Comparison of ENCODE assay signal across 14 cellular contexts in genomic region chr17:57021226-57021940, GRCh38. TPM values are rescaled to one million over a fixed set of nuclear protein-coding genes. Genes with fewer than 3 reads are reported as not detected.
DNase-seq lines count a peak whose midpoint lies in the region; ATAC-seq and TF ChIP-seq lines count a peak whose summit lies in the region.
"Had no signal": no experiment of that assay in that cellular context is flagged by ENCODE, and none has a peak within 500 bp of the region (broad histone marks: within the 10 kb centered on the region; RNA-seq: fewer than 3 reads in every experiment).

No MANE protein-coding gene starts in this region.

- peak overlapping the region; percentile 53 for H3K27ac ChIP-seq in VCaP
- H3K27ac ChIP-seq in left lung = peak overlapping the region in 1 of 2 donors; percentile 33
- H3K27ac ChIP-seq: testis had no signal

- TF ChIP-seq CTCF in VCaP (conservative IDR thresholded peaks at IDR 0.05) = no peak
- no peak for TF ChIP-seq CTCF in left lung (IDR thresholded peaks at IDR 0.05)

- DNase-seq in SIG-M5 treated with dmso at 0.1 percent for 504 hours (lab: John Stamatoyannopoulos, UW; ENCODE audit: unreplicated experiment) (peak; percentile 43), SIG-M5 (lab: John Stamatoyannopoulos, UW) (no peak), left lung (peak in 1 of 2 donors; percentile 66), ureter (ENCODE audit: low spot score) (peak; percentile 38), SKM-1 treated with dmso at 0.1 percent for 144 hours (lab: John Stamatoyannopoulos, UW; ENCODE audit: unreplicated experiment) (no peak), hepatic stellate cell (ENCODE audit: low spot score) (no peak), foreskin melanocyte (no peak)
- DNase-seq: ACHN; activated gamma-delta T cell; HCEC 1CT; midbrain; stimulated activated CD4-positive, alpha-beta T cell treated with anti-CD3 and anti-CD28 coated beads, Interleukin-2, amount 100 ng/mL, for 48 hours; testis had no signal

- H3K36me3 ChIP-seq in left lung = no peaks in the 10 kb centered on the region

- peak; percentile 95 for ATAC-seq in left lung

- intact Hi-C loops in left lung (cut with DNase I) = no loop called here

- peaks cover 0 to 11% of the 10 kb centered on the region in 2 donors for H3K9me3 ChIP-seq in left lung
- H3K9me3 ChIP-seq: testis had no signal

- H3K4me1 ChIP-seq in left lung = no peaks in the 10 kb centered on the region
- H3K4me1 ChIP-seq: testis had no signal

- H3K27me3 ChIP-seq in left lung = peaks cover 0 to 4% of the 10 kb centered on the region in 2 donors
- H3K27me3 ChIP-seq: testis had no signal

- no peak overlapping the region for H3K4me3 ChIP-seq in left lung
- H3K4me3 ChIP-seq: testis had no signal

RNA-seq across cellular contexts. Expression of gene SCPEP1, which starts 43.5 kb away (rescaled TPM):
- total RNA-seq in left lung (100 to 1,000 TPM; 117 to 120 TPM), ureter (79.6 TPM)

Comparison
In these comparisons a context has a peak if more than half of its experiments do, and no peak if none do; other contexts are left out.
1. DNase-seq: peak in SIG-M5 treated with dmso at 0.1 percent for 504 hours (single experiment) and ureter (single experiment); none in SIG-M5 (single experiment), SKM-1 treated with dmso at 0.1 percent for 144 hours (single experiment), hepatic stellate cell (single experiment) and foreskin melanocyte (single experiment).